Comparison of ENCODE assay signal across 7 cellular contexts in the genomic region with DNA sequence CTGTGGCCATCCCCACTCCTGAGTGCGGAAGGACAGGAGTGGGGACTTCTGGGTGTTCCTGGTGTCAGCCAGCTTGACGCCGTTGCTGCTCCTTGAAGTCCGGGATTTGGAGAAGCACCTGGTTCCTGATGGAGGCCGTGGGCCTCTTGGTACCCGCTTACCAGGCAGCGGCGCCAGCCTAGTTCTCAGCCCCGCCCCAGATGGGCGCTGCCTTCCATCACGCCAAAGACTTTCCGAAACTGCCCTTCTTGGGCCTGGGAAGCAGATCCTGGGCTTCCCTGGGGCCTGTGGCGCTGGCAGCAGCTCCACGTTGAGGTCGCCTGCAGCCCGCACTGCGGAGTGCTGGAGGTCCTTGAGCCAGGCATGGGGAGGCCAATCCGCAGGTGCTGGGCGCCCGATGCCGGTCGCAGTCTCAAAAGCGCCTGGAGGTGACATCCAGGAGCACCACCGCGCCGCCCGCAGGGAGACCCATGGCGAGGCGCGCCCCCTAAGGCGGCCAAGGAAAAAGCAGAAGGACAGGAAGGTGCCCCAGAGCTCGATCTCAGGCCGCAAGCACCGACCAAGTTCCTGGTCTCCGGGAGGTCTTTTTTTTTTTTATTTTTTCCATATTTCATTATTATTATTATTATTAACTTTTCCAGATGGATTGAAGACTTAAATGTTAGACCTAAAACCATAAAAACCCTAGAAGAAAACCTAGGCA. TPM values are rescaled to one million over a fixed set of nuclear protein-coding genes. Genes with fewer than 3 reads are reported as not detected.
"Had no signal": no experiment of that assay in that cellular context is flagged by ENCODE, and none has a peak within 500 bp of the region (broad histone marks: within the 10 kb centered on the region; RNA-seq: fewer than 3 reads in every experiment).

No MANE protein-coding gene starts in this region.

RNA-seq across cellular contexts. Expression of a gene that starts 59.6 kb away (rescaled TPM):
- total RNA-seq: GM23248, GM23338, H1, H4, H7, H9, HFFc6 had no signal
- polyA plus RNA-seq: GM23248, GM23338, H1 had no signal
